In genomic region chr10:133095586-133095985, GRCh38 we compare ENCODE assay signal across 11 cellular contexts. TPM values are rescaled to one million over a fixed set of nuclear protein-coding genes. Genes with fewer than 3 reads are reported as not detected.
"Had no signal": no experiment of that assay in that cellular context is flagged by ENCODE, and none has a peak within 500 bp of the region (broad histone marks: within the 10 kb centered on the region; RNA-seq: fewer than 3 reads in every experiment).

No MANE protein-coding gene starts in this region.

- H3K9ac ChIP-seq: GM23248 had no signal

- H3K4me3 Mint-ChIP-seq: GM23338, H9, HFFc6 had no signal

- H2AFZ ChIP-seq: GM23248, GM23338 had no signal

- H3K4me2 ChIP-seq: GM23338 had no signal

- H3K4me1 ChIP-seq: HAP-1 had no signal

- H3K9me3 Mint-ChIP-seq: GM23338, H9, HFFc6 had no signal

- FAIRE-seq: H54 had no signal

- H3K9me3 ChIP-seq: HAP-1 had no signal

- H3K27ac Mint-ChIP-seq: GM23338, H9, HFFc6 had no signal

- H3K27ac ChIP-seq: GM23248 had no signal

- H3K4me3 ChIP-seq: GM23248, GM23338, HAP-1 had no signal

- H3K36me3 ChIP-seq: HAP-1 had no signal

- DNase-seq: GM23248, GOT3, H7, H9, HCEC 1CT, HFFc6 had no signal

- ATAC-seq: GM23338, HCT116 had no signal

RNA-seq across cellular contexts. Expression of gene ADGRA1, which starts 7.9 kb away (rescaled TPM):
- total RNA-seq: GM23248, H4, HFFc6 had no signal
- polyA plus RNA-seq: GM23248 had no signal
